ENCODE assay signal across 33 cellular contexts in the genomic region with DNA sequence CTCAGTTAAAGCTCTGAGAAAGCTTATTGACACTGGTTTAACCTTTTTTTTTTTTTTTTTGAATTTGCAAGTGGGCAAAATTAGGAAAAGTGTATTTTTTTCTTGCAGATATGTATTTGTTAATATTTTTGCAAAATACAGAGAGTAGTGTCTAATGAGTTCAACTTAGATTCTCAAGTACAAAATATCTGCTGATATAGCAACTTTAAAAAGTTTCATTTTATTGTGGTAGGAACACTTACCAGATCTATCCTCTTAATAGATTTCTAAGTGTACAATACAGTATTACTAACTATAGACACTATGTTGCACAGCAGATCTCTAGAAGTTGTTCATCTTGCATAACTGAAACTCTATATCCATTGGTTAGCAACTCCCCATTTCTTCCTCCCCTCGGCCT. TPM values are rescaled to one million over a fixed set of nuclear protein-coding genes. Genes with fewer than 3 reads are reported as not detected.
DNase-seq lines count a peak whose midpoint lies in the region; ATAC-seq, FAIRE-seq and TF ChIP-seq lines count a peak whose summit lies in the region.
"Had no signal": no experiment of that assay in that cellular context is flagged by ENCODE, and none has a peak within 500 bp of the region (broad histone marks: within the 10 kb centered on the region; RNA-seq: fewer than 3 reads in every experiment).

No MANE protein-coding gene starts in this region.

- no peak for TF ChIP-seq POLR2A in HepG2 (IDR thresholded peaks at IDR 0.05; ENCODE audit: insufficient read depth in 1 of 2, low read depth in 2 of 2, low read length in 2 of 2)
- TF ChIP-seq POLR2A in right lobe of liver (IDR thresholded peaks at IDR 0.05), result no peak
- no peak for TF ChIP-seq POLR2A in A549 (IDR thresholded peaks at IDR 0.05; ENCODE audit: low read length)
- TF ChIP-seq POLR2A in IMR-90 (IDR thresholded peaks at IDR 0.05; ENCODE audit: low read depth, low read length), result no peak
- TF ChIP-seq POLR2A in K562 (conservative IDR thresholded peaks at IDR 0.05), result no peak

- TF ChIP-seq RAD21 in HepG2 (CRISPR knock-in tag; IDR thresholded peaks at IDR 0.05) (no peak), A549 (conservative IDR thresholded peaks at IDR 0.05 in 1 of 2, IDR thresholded peaks at IDR 0.05 in 1 of 2) (no peak), IMR-90 (IDR thresholded peaks at IDR 0.05; ENCODE audit: low read length) (no peak), K562 (CRISPR knock-in tag; conservative IDR thresholded peaks at IDR 0.05 in 1 of 2, IDR thresholded peaks at IDR 0.05 in 1 of 2) (no peak)

- H3K9me3 ChIP-seq in HepG2 (ENCODE audit: low read length) (no peaks in the 10 kb centered on the region), right lobe of liver (no peaks in the 10 kb centered on the region), A549 (no peaks in the 10 kb centered on the region; the same call in 2 of the 3 replicates), IMR-90 (ENCODE audit: control insufficient read depth, insufficient read depth, low read length) (no peaks in the 10 kb centered on the region), K562 (replicated peaks; ENCODE audit: control insufficient read depth, insufficient read depth, low read depth, low read length) (no peaks in the 10 kb centered on the region; the same call in 1 of the 2 replicates)
- H3K9me3 ChIP-seq: BE2C, Caco-2 had no signal

- FAIRE-seq in HepG2 (lab: Jason Lieb, UNC) (no peak), A549 (lab: Jason Lieb, UNC) (no peak), K562 (lab: Jason Lieb, UNC) (no peak)
- FAIRE-seq: A204.1 had no signal

- H3K14ac ChIP-seq in IMR-90 (replicated peaks; ENCODE audit: low read depth, low read length), result no peak overlapping the region

- in situ Hi-C loops in HepG2 (cut with HindIII; ENCODE audit: extremely low pct_ligation_motif_present, low pct_unique_long_range_greater_than_20kb) (no loop called here), IMR-90 (cut with MboI; ENCODE audit: low sequenced_read_pairs) (no loop called here), K562 (cut with MboI) (no loop called here)

- no peak overlapping the region for H4K91ac ChIP-seq in IMR-90 (ENCODE audit: insufficient read depth, low read depth, low read length)

- no peak overlapping the region for H2BK15ac ChIP-seq in IMR-90 (ENCODE audit: low read depth, low read length)

- H3K9me1 ChIP-seq in IMR-90 (ENCODE audit: insufficient read depth, low read length) (no peaks in the 10 kb centered on the region), K562 (ENCODE audit: control insufficient read depth, insufficient read depth, low read length) (no peaks in the 10 kb centered on the region)

- ATAC-seq in HepG2, result no peak
- no peak for ATAC-seq in right lobe of liver
- no peak for ATAC-seq in A549
- ATAC-seq in IMR-90 (ENCODE audit: low read depth), result no peak
- no peak for ATAC-seq in K562
- ATAC-seq in stimulated activated naive CD8-positive, alpha-beta T cell treated with anti-CD3 and anti-CD28 coated beads, Interleukin-15, Interleukin-2, amounts not matched to agents 100 U/mL and 50 U/mL, for 24 hours, result no peak
- ATAC-seq: CD8-positive, alpha-beta T cell had no signal

- no peak overlapping the region for H2BK120ac ChIP-seq in IMR-90 (ENCODE audit: low read depth, low read length)

- H3K27ac ChIP-seq in HepG2 (ENCODE audit: extremely low read length, insufficient read depth, low read length) (no peak overlapping the region), right lobe of liver (no peak overlapping the region), A549 (no peak overlapping the region), IMR-90 (ENCODE audit: insufficient read depth, low read length) (no peak overlapping the region), K562 (ENCODE audit: extremely low read depth, low read depth, low read length) (no peak overlapping the region)
- H3K27ac ChIP-seq: 22Rv1; BLaER1; BLaER1 treated with 17β-estradiol and CSF1 and Interleukin-3, amounts not matched to agents 10 nM and 100 nM; C4-2B had no signal

- peaks cover 0 to 4% of the 10 kb centered on the region in 2 experiments; a peak in 1 of 5 replicates for H3K27me3 ChIP-seq in HepG2 (ENCODE audit: control insufficient read depth in 1 of 2, insufficient read depth in 2 of 2, low read length in 2 of 2)
- H3K27me3 ChIP-seq in right lobe of liver, result no peaks in the 10 kb centered on the region
- H3K27me3 ChIP-seq in IMR-90 (ENCODE audit: control insufficient read depth, insufficient read depth, low read length), result peaks cover 3% of the 10 kb centered on the region
- H3K27me3 ChIP-seq in K562 (ENCODE audit: control insufficient read depth in 2 of 2, insufficient read depth in 2 of 2, low read length in 2 of 2), result peaks cover 0 to 4% of the 10 kb centered on the region in 2 experiments; a peak in 3 of 5 replicates
- H3K27me3 ChIP-seq: BLaER1; BLaER1 treated with 17β-estradiol and CSF1 and Interleukin-3, amounts not matched to agents 10 nM and 100 nM had no signal

- no peaks in the 10 kb centered on the region for H4K20me1 ChIP-seq in HepG2 (ENCODE audit: insufficient read depth, low read length)
- no peaks in the 10 kb centered on the region for H4K20me1 ChIP-seq in IMR-90 (ENCODE audit: insufficient read depth, low read length)
- H4K20me1 ChIP-seq in K562 (replicated peaks; ENCODE audit: control insufficient read depth, insufficient read depth, low read length), result no peaks in the 10 kb centered on the region
- H4K20me1 ChIP-seq: BLaER1; BLaER1 treated with 17β-estradiol and CSF1 and Interleukin-3, amounts not matched to agents 10 nM and 100 nM had no signal

- H2BK20ac ChIP-seq in IMR-90 (ENCODE audit: low read depth, low read length), result no peak overlapping the region

- DNase-seq in HepG2 (ENCODE audit: low spot score), result no peak
- no peak for DNase-seq in right lobe of liver
- no peak for DNase-seq in A549 (ENCODE audit: low read depth in 1 of 2, low spot score in 1 of 2)
- no peak for DNase-seq in IMR-90
- DNase-seq in K562 (ENCODE audit: extremely low read depth in 1 of 4, low spot score in 3 of 4), result no peak
- no peak for DNase-seq in stimulated activated naive CD8-positive, alpha-beta T cell treated with anti-CD3 and anti-CD28 coated beads, Interleukin-15, Interleukin-2, amounts not matched to agents 100 U/mL and 50 U/mL, for 24 hours
- no peak for DNase-seq in NCI-H2081 (lab: John Stamatoyannopoulos, UW)
- DNase-seq in NCI-H82 (lab: John Stamatoyannopoulos, UW), result no peak
- DNase-seq: 8988T; ACHN; AML-193; BE2C; C1 segment of cervical spinal cord; Caco-2; Calu3; CD4-positive, alpha-beta memory T cell; CD4-positive, alpha-beta T cell; CD4-positive, CD25-positive, alpha-beta regulatory T cell; CD8-positive, alpha-beta memory T cell; CD8-positive, alpha-beta T cell; COR-L47; DMS 273 treated with DMSO at 0.1 percent for 48 hours; DMS153; DMS53; DMS79; DMS79 treated with DMSO at 0.1 percent for 48 hours; DND-41; EL had no signal

- H3K79me2 ChIP-seq in HepG2 (ENCODE audit: insufficient read depth, low read length) (no peaks in the 10 kb centered on the region), K562 (ENCODE audit: control insufficient read depth, insufficient read depth, low read length) (no peaks in the 10 kb centered on the region)

- H2AFZ ChIP-seq in HepG2 (ENCODE audit: low read length) (no peak overlapping the region), IMR-90 (replicated peaks; ENCODE audit: low read length, poor library complexity) (no peak overlapping the region), K562 (ENCODE audit: low read depth, low read length) (no peak overlapping the region)

- POLR2A ChIA-PET in HepG2 (lab: Yijun Ruan, JAX) (no interaction called here), A549 (lab: Yijun Ruan, JAX) (no interaction called here), IMR-90 (lab: Charles Lee; ENCODE audit: unreplicated experiment) (no interaction called here), K562 (lab: Yijun Ruan, JAX) (no interaction called here)

- BruUV-seq in HepG2 (replicated peaks; lab: Mats Ljungman, UMichigan) (no TSS peak), IMR-90 (replicated peaks; lab: Mats Ljungman, UMichigan) (no TSS peak), K562 (replicated peaks; lab: Mats Ljungman, UMichigan) (no TSS peak)

- H3K23ac ChIP-seq in IMR-90 (ENCODE audit: low read depth, low read length), result no peak overlapping the region

- TF ChIP-seq EP300 in HepG2 (IDR thresholded peaks at IDR 0.05; ENCODE audit: low read depth in 2 of 2, low read length in 2 of 2) (no peak), HepG2 (CRISPR knock-in tag; IDR thresholded peaks at IDR 0.05; ENCODE audit: borderline replicate concordance) (no peak), A549 (IDR thresholded peaks at IDR 0.05) (no peak), K562 (IDR thresholded peaks at IDR 0.05; ENCODE audit: low read length) (no peak)

- CTCF ChIA-PET in HepG2 (lab: Yijun Ruan, JAX; ENCODE audit: low intra/inter-chr PET ratio, low total read pairs) (no interaction called here), A549 (lab: Yijun Ruan, JAX) (no interaction called here), IMR-90 (lab: Yijun Ruan, JAX) (no interaction called here), K562 (lab: Yijun Ruan, JAX; ENCODE audit: low intra/inter-chr PET ratio) (no interaction called here)

- dilution Hi-C loops in IMR-90 (cut with HindIII; ENCODE audit: low sequenced_read_pairs, unreplicated experiment), result no loop called here

- no peak overlapping the region for H3K4me3 ChIP-seq in HepG2 (replicated peaks in 1 of 3; ENCODE audit: insufficient read depth in 1 of 3, low read depth in 2 of 3, low read length in 3 of 3)
- H3K4me3 ChIP-seq in right lobe of liver, result no peak overlapping the region
- no peak overlapping the region for H3K4me3 ChIP-seq in A549
- H3K4me3 ChIP-seq in IMR-90 (ENCODE audit: insufficient read depth, low read depth, low read length), result no peak overlapping the region
- no peak overlapping the region for H3K4me3 ChIP-seq in K562
- H3K4me3 ChIP-seq: BLaER1; BLaER1 treated with 17β-estradiol and CSF1 and Interleukin-3, amounts not matched to agents 10 nM and 100 nM had no signal

- H2AK9ac ChIP-seq in IMR-90 (replicated peaks; ENCODE audit: low read depth, low read length, poor library complexity), result no peak overlapping the region

- H4K8ac ChIP-seq in IMR-90 (ENCODE audit: low read depth in 2 of 2, low read length in 2 of 2), result no peak overlapping the region

- H2BK5ac ChIP-seq in IMR-90 (ENCODE audit: low read depth, low read length, poor library complexity, severe bottlenecking), result no peak overlapping the region

- H4K5ac ChIP-seq in IMR-90 (ENCODE audit: low read depth, low read length), result no peak overlapping the region

- H3K18ac ChIP-seq in IMR-90 (ENCODE audit: low read depth, low read length), result no peak overlapping the region

- WGBS in HepG2 (ENCODE audit: low lambda C conversion rate), result 31% methylated on average over 1 of the region's 1 CpG
- 100% methylated on average over 1 of the region's 1 CpG for WGBS in right lobe of liver (ENCODE audit: insufficient coverage, low coverage, low lambda C conversion rate, missing lambda C conversion rate)
- WGBS in A549 (ENCODE audit: missing lambda C conversion rate), result 62% methylated on average over 1 of the region's 1 CpG
- WGBS in IMR-90 (ENCODE audit: extremely low coverage in 2 of 2, insufficient read length in 1 of 2), 2 experiments, result no CpG with 5 or more reads among the region's 1 CpG
- 0% methylated on average over 1 of the region's 1 CpG for WGBS in K562 (ENCODE audit: insufficient coverage, low coverage, missing lambda C conversion rate)

- H3K9ac ChIP-seq in HepG2 (ENCODE audit: insufficient read depth, low read depth, low read length) (no peak overlapping the region), IMR-90 (ENCODE audit: low read depth, low read length) (no peak overlapping the region), K562 (ENCODE audit: insufficient read depth in 1 of 2, low read depth in 2 of 2, low read length in 2 of 2) (no peak overlapping the region)
- H3K9ac ChIP-seq: BLaER1; BLaER1 treated with 17β-estradiol and CSF1 and Interleukin-3, amounts not matched to agents 10 nM and 100 nM had no signal

- intact Hi-C loops in HepG2 (cut with micrococcal nuclease; ENCODE audit: unreplicated experiment) (no loop called here), right lobe of liver (cut with DNase I) (no loop called here), IMR-90 (cut with micrococcal nuclease) (no loop called here), K562 (cut with micrococcal nuclease) (no loop called here)

- no peaks in the 10 kb centered on the region for H3K79me1 ChIP-seq in IMR-90 (ENCODE audit: low read depth in 1 of 2, low read length in 2 of 2)

- H3K56ac ChIP-seq in IMR-90 (ENCODE audit: extremely low read depth, insufficient read depth, low read length), result no peak overlapping the region

- H3K4me1 ChIP-seq in HepG2 (ENCODE audit: insufficient read depth, low read length) (no peaks in the 10 kb centered on the region), right lobe of liver (no peaks in the 10 kb centered on the region), A549 (no peaks in the 10 kb centered on the region), IMR-90 (ENCODE audit: control insufficient read depth, insufficient read depth, low read length) (no peaks in the 10 kb centered on the region), K562 (replicated peaks in 1 of 2; ENCODE audit: control insufficient read depth in 2 of 2, insufficient read depth in 2 of 2, low read length in 2 of 2) (no peaks in the 10 kb centered on the region)
- H3K4me1 ChIP-seq: BE2C, Caco-2 had no signal

- H3K4ac ChIP-seq in IMR-90 (ENCODE audit: low read depth, low read length), result no peak overlapping the region

- H3K4me2 ChIP-seq in HepG2 (ENCODE audit: low read depth, low read length) (no peak overlapping the region), A549 (no peak overlapping the region), IMR-90 (ENCODE audit: low read depth, low read length) (no peak overlapping the region), K562 (ENCODE audit: insufficient read depth, low read length) (no peak overlapping the region)
- H3K4me2 ChIP-seq: BLaER1; BLaER1 treated with 17β-estradiol and CSF1 and Interleukin-3, amounts not matched to agents 10 nM and 100 nM had no signal

- TF ChIP-seq CTCF in HepG2 (CRISPR knock-in tag; IDR thresholded peaks at IDR 0.05) (no peak), right lobe of liver (IDR thresholded peaks at IDR 0.05) (no peak), A549 (IDR thresholded peaks at IDR 0.05) (no peak), IMR-90 (conservative IDR thresholded peaks at IDR 0.05; ENCODE audit: low read depth, low read length) (no peak), K562 (IDR thresholded peaks at IDR 0.05 in 2 of 3, conservative IDR thresholded peaks at IDR 0.05 in 1 of 3; ENCODE audit: insufficient read depth in 2 of 3, low read depth in 1 of 3, low read length in 3 of 3) (no peak)

- H2AK5ac ChIP-seq in IMR-90 (ENCODE audit: low read depth, low read length), result no peak overlapping the region

- H3K36me3 ChIP-seq in HepG2 (replicated peaks in 1 of 2; ENCODE audit: control insufficient read depth in 1 of 2, insufficient read depth in 2 of 2, low read length in 2 of 2) (no peaks in the 10 kb centered on the region), right lobe of liver (no peaks in the 10 kb centered on the region), IMR-90 (ENCODE audit: control insufficient read depth, insufficient read depth, low read length) (no peaks in the 10 kb centered on the region), K562 (ENCODE audit: control insufficient read depth, insufficient read depth, low read length) (no peaks in the 10 kb centered on the region)
- H3K36me3 ChIP-seq: BE2C; BLaER1; BLaER1 treated with 17β-estradiol and CSF1 and Interleukin-3, amounts not matched to agents 10 nM and 100 nM had no signal

RNA-seq across cellular contexts. Expression of gene HDDC2, which starts 30.9 kb away (rescaled TPM):
- total RNA-seq in HepG2 (2016; rRNA removed; fragmentation: Illumina TruSeq; extraction: Trizol) (78.7 and 90.7 TPM in 2 replicates), right lobe of liver (10 to 100 TPM in 3 of 6 experiments, 1 to 10 TPM in 3; 6.8 to 15.6 (median 9.5) TPM), IMR-90 (2012; rRNA removed) (40.9 and 51.4 TPM in 2 replicates), K562 (2014; rRNA removed) (257 and 288 TPM in 2 replicates), K562 (2014; rRNA removed; fragmentation: Illumina TruSeq; extraction: Trizol) (291 and 320 TPM in 2 replicates), K562 (2015; rRNA removed; fragmentation: Illumina TruSeq; extraction: Trizol) (212 and 219 TPM in 2 replicates), K562 (2021) (193 and 194 TPM in 2 replicates)
- total RNA-seq in HepG2 (2016; cell fraction: cytosol; rRNA removed; fragmentation: Illumina TruSeq; extraction: Trizol; ENCODE audit: low read depth), result 88.3 and 123 TPM in 2 replicates
- 78.6 and 90.1 TPM in 2 replicates for total RNA-seq in HepG2 (2016; cell fraction: insoluble cytoplasmic fraction; rRNA removed; fragmentation: Illumina TruSeq; extraction: Trizol)
- 109 and 116 TPM in 2 replicates for total RNA-seq in HepG2 (2016; cell fraction: membrane; rRNA removed; fragmentation: Illumina TruSeq; extraction: Trizol)
- total RNA-seq in HepG2 (2016; cell fraction: nucleus; rRNA removed; fragmentation: Illumina TruSeq; extraction: Trizol), result 36.7 and 41.9 TPM in 2 replicates
- polyA plus RNA-seq in HepG2 (2011; rRNA removed) (67.3 and 76.7 TPM in 2 replicates), A549 (2011; rRNA removed) (194 and 216 TPM in 2 replicates), A549 (2017; fragmentation: RNase III; extraction: RNeasy Plus Mini Kit Qiagen cat#74134 plus additional on column Dnase treatment) (104 to 108 TPM (median 107 TPM) in 3 replicates), IMR-90 (2012; rRNA removed) (61.5 and 68.6 TPM in 2 replicates), K562 (2011; rRNA removed) (307 and 436 TPM in 2 replicates), K562 (2014; fragmentation: Illumina TruSeq; extraction: Trizol) (284 and 294 TPM in 2 replicates), K562 (2014; fragmentation: Nextera tagmentation; extraction: Ambion mirVana) (100 to 1,000 TPM; 587 to 632 TPM), K562 (2014; rRNA removed) (368 and 418 TPM in 2 replicates)
- 67.0 and 70.1 TPM in 2 replicates for polyA plus RNA-seq in HepG2 (2011; cell fraction: cytosol; rRNA removed)
- polyA plus RNA-seq in HepG2 (2011; cell fraction: nucleus; rRNA removed), result 28.7 and 34.1 TPM in 2 replicates
- polyA plus RNA-seq in HepG2 (2012), result 43.8 and 65.4 TPM in 2 replicates
- polyA plus RNA-seq in HepG2 (2016; cell fraction: cytosol; fragmentation: Illumina TruSeq; extraction: Trizol; ENCODE audit: low read depth), result 157 and 182 TPM in 2 replicates
- polyA plus RNA-seq in HepG2 (2016; cell fraction: insoluble cytoplasmic fraction; fragmentation: Illumina TruSeq; extraction: Trizol; ENCODE audit: low read depth), result 117 and 122 TPM in 2 replicates
- 128 and 148 TPM in 2 replicates for polyA plus RNA-seq in HepG2 (2016; cell fraction: membrane; fragmentation: Illumina TruSeq; extraction: Trizol; ENCODE audit: low read depth)
- polyA plus RNA-seq in HepG2 (2016; cell fraction: nucleus; fragmentation: Illumina TruSeq; extraction: Trizol; ENCODE audit: insufficient read depth, low read depth), result 66.5 and 70.9 TPM in 2 replicates
- polyA minus RNA-seq in HepG2 (2011; rRNA and poly(A)+ RNA removed; ENCODE audit: low replicate concordance), result 17.2 and 19.5 TPM in 2 replicates
- 16.6 and 17.1 TPM in 2 replicates for polyA minus RNA-seq in HepG2 (2011; cell fraction: cytosol; rRNA and poly(A)+ RNA removed)
- polyA minus RNA-seq in HepG2 (2011; cell fraction: nucleus; rRNA and poly(A)+ RNA removed), result 43.1 and 51.2 TPM in 2 replicates
- polyA plus RNA-seq in A549 (2012; cell fraction: cytosol; rRNA removed), result 142 and 158 TPM in 2 replicates
- polyA plus RNA-seq in A549 (2012; cell fraction: nucleus; rRNA removed), result 53.6 and 55.2 TPM in 2 replicates
- 45.8 and 63.6 TPM in 2 replicates for polyA minus RNA-seq in A549 (2011; rRNA and poly(A)+ RNA removed)
- 50.9 and 52.6 TPM in 2 replicates for polyA plus RNA-seq in IMR-90 (2012; cell fraction: cytosol; rRNA removed)
- 12.9 and 36.9 TPM in 2 replicates for polyA plus RNA-seq in IMR-90 (2012; cell fraction: nucleus; rRNA removed; ENCODE audit: low replicate concordance)
- 73.9 and 153 TPM in 2 replicates for total RNA-seq in K562 (2011; cell fraction: chromatin; rRNA removed; ENCODE audit: low replicate concordance)
- 49.4 and 70.0 TPM in 2 replicates for total RNA-seq in K562 (2011; cell fraction: nucleolus; rRNA removed)
- total RNA-seq in K562 (2011; cell fraction: nucleoplasm; rRNA removed), result 113 and 160 TPM in 2 replicates
- polyA plus RNA-seq in K562 (2011; cell fraction: cytosol; rRNA removed), result 294 and 307 TPM in 2 replicates
- 134 and 184 TPM in 2 replicates for polyA plus RNA-seq in K562 (2011; cell fraction: nucleus; rRNA removed)
- polyA plus RNA-seq in K562 (2012), result 183 and 267 TPM in 2 replicates
- polyA minus RNA-seq in K562 (2011; rRNA and poly(A)+ RNA removed), result 185 and 206 TPM in 2 replicates
- 56.4 and 57.5 TPM in 2 replicates for polyA minus RNA-seq in K562 (2011; cell fraction: cytosol; rRNA and poly(A)+ RNA removed)
- polyA minus RNA-seq in K562 (2011; cell fraction: nucleus; rRNA and poly(A)+ RNA removed), result 77.5 and 119 TPM in 2 replicates

Comparison
In these comparisons a context has a peak if more than half of its experiments do, and no peak if none do; other contexts are left out.
1. Of the 241 proteins assayed by ChIP-seq in both HepG2 and K562: peak only in HepG2: none; only in K562: MAFG; in both: MAFF and MAFK; in neither: 238.